2 cellular contexts compared by ENCODE assay signal in the genomic region with DNA sequence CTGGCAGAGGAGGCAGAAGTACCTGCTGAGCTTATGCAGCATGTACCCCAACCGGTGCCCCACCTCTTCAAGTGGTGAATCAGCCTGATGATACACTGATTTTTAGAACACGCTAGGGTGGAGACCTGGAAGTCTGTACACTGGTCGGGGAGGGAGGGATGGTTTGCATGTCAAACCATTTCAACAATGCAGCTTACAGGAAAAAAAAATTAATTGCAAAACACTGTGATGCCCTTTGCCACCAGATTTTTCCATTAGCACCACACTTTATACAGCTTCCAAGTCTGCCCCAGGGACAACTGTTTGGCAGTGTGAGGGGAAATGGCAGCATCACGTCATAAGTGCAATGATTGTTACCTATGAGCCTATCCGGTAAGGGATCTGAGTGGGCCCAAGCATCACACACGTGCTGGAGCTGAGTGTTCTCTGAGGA.
TF ChIP-seq lines count a peak whose summit lies in the region.

No MANE protein-coding gene starts in this region.

TF ChIP-seq in IMR-90, 13 proteins besides CTCF, POLR2A, EP300 and RAD21:
- TF ChIP-seq MAFK (IDR thresholded peaks at IDR 0.05; ENCODE audit: low read depth, low read length) (no peak), MAZ (IDR thresholded peaks at IDR 0.05; ENCODE audit: borderline replicate concordance, low read depth, low read length) (no peak), RFX5 (IDR thresholded peaks at IDR 0.05; ENCODE audit: low read depth, low read length) (no peak), RCOR1 (IDR thresholded peaks at IDR 0.05; ENCODE audit: insufficient replicate concordance, low read length) (no peak), SMC3 (IDR thresholded peaks at IDR 0.05; ENCODE audit: low read depth, low read length) (no peak), CHD1 (IDR thresholded peaks at IDR 0.05; ENCODE audit: low read depth, low read length) (no peak), NFE2L2 (IDR thresholded peaks at IDR 0.05; ENCODE audit: low read depth, low read length) (no peak), MXI1 (IDR thresholded peaks at IDR 0.05; ENCODE audit: borderline replicate concordance, low read depth, low read length) (no peak), CEBPB (IDR thresholded peaks at IDR 0.05; ENCODE audit: low read depth, low read length) (no peak), BHLHE40 (IDR thresholded peaks at IDR 0.05; ENCODE audit: low read depth, low read length) (no peak), FOS (IDR thresholded peaks at IDR 0.05; ENCODE audit: low read depth, low read length) (no peak)
- TF ChIP-seq, protein P1, sequence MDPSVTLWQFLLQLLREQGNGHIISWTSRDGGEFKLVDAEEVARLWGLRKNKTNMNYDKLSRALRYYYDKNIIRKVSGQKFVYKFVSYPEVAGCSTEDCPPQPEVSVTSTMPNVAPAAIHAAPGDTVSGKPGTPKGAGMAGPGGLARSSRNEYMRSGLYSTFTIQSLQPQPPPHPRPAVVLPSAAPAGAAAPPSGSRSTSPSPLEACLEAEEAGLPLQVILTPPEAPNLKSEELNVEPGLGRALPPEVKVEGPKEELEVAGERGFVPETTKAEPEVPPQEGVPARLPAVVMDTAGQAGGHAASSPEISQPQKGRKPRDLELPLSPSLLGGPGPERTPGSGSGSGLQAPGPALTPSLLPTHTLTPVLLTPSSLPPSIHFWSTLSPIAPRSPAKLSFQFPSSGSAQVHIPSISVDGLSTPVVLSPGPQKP (IDR thresholded peaks at IDR 0.05; ENCODE audit: borderline replicate concordance, low read depth, low read length), result no peak
- TF ChIP-seq, protein P2, sequence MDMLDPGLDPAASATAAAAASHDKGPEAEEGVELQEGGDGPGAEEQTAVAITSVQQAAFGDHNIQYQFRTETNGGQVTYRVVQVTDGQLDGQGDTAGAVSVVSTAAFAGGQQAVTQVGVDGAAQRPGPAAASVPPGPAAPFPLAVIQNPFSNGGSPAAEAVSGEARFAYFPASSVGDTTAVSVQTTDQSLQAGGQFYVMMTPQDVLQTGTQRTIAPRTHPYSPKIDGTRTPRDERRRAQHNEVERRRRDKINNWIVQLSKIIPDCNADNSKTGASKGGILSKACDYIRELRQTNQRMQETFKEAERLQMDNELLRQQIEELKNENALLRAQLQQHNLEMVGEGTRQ (IDR thresholded peaks at IDR 0.05; ENCODE audit: low read depth, low read length), result no peak

TF ChIP-seq in liver, 16 proteins besides CTCF, POLR2A, EP300 and RAD21:
- TF ChIP-seq, protein P3, sequence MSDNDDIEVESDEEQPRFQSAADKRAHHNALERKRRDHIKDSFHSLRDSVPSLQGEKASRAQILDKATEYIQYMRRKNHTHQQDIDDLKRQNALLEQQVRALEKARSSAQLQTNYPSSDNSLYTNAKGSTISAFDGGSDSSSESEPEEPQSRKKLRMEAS (IDR thresholded peaks at IDR 0.05), result peak; percentile 63
- TF ChIP-seq GABPA (IDR thresholded peaks at IDR 0.05 in 1 of 2, conservative IDR thresholded peaks at IDR 0.05 in 1 of 2), result peak; percentile 44 to 83
- TF ChIP-seq FOXA1 (IDR thresholded peaks at IDR 0.05), result peak; percentile 62
- peak; percentile 80 to 86 for TF ChIP-seq JUND (IDR thresholded peaks at IDR 0.05)
- peak; percentile 64 for TF ChIP-seq FOXA2 (IDR thresholded peaks at IDR 0.05)
- peak; percentile 79 for TF ChIP-seq TAF1 (conservative IDR thresholded peaks at IDR 0.05)
- TF ChIP-seq, protein P4, sequence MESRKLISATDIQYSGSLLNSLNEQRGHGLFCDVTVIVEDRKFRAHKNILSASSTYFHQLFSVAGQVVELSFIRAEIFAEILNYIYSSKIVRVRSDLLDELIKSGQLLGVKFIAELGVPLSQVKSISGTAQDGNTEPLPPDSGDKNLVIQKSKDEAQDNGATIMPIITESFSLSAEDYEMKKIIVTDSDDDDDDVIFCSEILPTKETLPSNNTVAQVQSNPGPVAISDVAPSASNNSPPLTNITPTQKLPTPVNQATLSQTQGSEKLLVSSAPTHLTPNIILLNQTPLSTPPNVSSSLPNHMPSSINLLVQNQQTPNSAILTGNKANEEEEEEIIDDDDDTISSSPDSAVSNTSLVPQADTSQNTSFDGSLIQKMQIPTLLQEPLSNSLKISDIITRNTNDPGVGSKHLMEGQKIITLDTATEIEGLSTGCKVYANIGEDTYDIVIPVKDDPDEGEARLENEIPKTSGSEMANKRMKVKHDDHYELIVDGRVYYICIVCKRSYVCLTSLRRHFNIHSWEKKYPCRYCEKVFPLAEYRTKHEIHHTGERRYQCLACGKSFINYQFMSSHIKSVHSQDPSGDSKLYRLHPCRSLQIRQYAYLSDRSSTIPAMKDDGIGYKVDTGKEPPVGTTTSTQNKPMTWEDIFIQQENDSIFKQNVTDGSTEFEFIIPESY (IDR thresholded peaks at IDR 0.05), result peak; percentile 57
- TF ChIP-seq SP1 (IDR thresholded peaks at IDR 0.05), result peak; percentile 84
- TF ChIP-seq RXRA (IDR thresholded peaks at IDR 0.05), result peak; percentile 69 to 88
- TF ChIP-seq EGR1 (IDR thresholded peaks at IDR 0.05; ENCODE audit: low read depth in 2 of 2), result peak; percentile 80 to 92
- TF ChIP-seq, protein P5, sequence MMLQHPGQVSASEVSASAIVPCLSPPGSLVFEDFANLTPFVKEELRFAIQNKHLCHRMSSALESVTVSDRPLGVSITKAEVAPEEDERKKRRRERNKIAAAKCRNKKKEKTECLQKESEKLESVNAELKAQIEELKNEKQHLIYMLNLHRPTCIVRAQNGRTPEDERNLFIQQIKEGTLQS (IDR thresholded peaks at IDR 0.05), result peak; percentile 41
- TF ChIP-seq NR2F2 (IDR thresholded peaks at IDR 0.05), result peak; percentile 36
- TF ChIP-seq, protein P6, sequence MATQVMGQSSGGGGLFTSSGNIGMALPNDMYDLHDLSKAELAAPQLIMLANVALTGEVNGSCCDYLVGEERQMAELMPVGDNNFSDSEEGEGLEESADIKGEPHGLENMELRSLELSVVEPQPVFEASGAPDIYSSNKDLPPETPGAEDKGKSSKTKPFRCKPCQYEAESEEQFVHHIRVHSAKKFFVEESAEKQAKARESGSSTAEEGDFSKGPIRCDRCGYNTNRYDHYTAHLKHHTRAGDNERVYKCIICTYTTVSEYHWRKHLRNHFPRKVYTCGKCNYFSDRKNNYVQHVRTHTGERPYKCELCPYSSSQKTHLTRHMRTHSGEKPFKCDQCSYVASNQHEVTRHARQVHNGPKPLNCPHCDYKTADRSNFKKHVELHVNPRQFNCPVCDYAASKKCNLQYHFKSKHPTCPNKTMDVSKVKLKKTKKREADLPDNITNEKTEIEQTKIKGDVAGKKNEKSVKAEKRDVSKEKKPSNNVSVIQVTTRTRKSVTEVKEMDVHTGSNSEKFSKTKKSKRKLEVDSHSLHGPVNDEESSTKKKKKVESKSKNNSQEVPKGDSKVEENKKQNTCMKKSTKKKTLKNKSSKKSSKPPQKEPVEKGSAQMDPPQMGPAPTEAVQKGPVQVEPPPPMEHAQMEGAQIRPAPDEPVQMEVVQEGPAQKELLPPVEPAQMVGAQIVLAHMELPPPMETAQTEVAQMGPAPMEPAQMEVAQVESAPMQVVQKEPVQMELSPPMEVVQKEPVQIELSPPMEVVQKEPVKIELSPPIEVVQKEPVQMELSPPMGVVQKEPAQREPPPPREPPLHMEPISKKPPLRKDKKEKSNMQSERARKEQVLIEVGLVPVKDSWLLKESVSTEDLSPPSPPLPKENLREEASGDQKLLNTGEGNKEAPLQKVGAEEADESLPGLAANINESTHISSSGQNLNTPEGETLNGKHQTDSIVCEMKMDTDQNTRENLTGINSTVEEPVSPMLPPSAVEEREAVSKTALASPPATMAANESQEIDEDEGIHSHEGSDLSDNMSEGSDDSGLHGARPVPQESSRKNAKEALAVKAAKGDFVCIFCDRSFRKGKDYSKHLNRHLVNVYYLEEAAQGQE (IDR thresholded peaks at IDR 0.05), result peak; percentile 78
- peak; percentile 72 for TF ChIP-seq YY1 (IDR thresholded peaks at IDR 0.05)
- TF ChIP-seq HNF4G (IDR thresholded peaks at IDR 0.05), result no peak
- TF ChIP-seq HNF4A (conservative IDR thresholded peaks at IDR 0.05), result peak; percentile 73 to 86
